In the genomic region with DNA sequence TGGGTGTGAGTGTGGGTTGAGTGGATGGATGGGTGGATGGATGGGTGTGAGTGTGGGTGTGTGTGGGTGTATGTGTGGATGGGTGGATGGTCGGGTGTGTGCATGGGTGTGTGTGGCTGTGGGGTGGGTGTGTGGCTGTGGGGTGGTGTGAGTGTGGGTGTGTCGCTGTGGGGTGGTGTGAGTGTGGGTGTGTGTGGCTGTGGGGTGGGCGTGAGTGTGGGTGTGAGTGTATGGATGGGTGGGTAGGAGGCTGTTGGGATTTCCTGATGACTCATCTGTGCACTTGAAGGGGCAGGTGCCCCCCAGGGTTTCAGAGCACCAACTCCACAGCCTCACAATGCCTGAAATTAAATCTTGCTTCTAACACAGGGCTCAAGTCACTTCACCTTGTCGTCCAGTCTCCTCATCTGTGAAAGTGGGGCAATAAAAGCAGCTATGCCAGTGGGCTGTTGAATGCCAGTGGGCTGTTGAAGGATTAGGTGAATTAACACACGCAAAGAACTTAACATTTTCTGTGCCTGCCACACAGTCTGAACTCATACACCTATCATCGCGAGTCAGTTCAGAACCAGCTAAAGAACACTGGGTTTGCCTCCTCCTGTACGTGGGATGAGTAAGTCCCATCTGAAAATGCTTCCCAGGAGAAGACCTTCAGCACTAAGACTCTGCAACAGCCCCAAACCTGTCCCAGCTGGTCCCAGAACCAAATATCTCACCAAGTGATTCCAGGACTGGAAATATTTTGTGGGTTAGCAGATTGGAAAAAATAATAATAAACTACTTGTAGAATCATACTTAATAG, we compare ENCODE assay signal across 1 cellular context.
TF ChIP-seq lines count a peak whose summit lies in the region.

No MANE protein-coding gene starts in this region.

TF ChIP-seq in HEK293, 187 proteins besides CTCF, POLR2A, EP300 and RAD21 (continued from another document and continues in another):
- TF ChIP-seq ZNF280C (tag by site-specific recombination; IDR thresholded peaks at IDR 0.05) (no peak), ZNF175 (tag by site-specific recombination; IDR thresholded peaks at IDR 0.05) (no peak), ZNF16 (tag by site-specific recombination; IDR thresholded peaks at IDR 0.05; ENCODE audit: low read depth) (no peak), IKZF3 (tag by site-specific recombination; IDR thresholded peaks at IDR 0.05) (no peak), ZFHX2 (tag by site-specific recombination; conservative IDR thresholded peaks at IDR 0.05) (peak; percentile 98), ZNF18 (tag by site-specific recombination; IDR thresholded peaks at IDR 0.05) (peak; percentile 82), INSM2 (tag by site-specific recombination; IDR thresholded peaks at IDR 0.05) (no peak), ZFP3 (tag by site-specific recombination; IDR thresholded peaks at IDR 0.05; ENCODE audit: low read depth) (no peak), ZNF501 (tag by site-specific recombination; IDR thresholded peaks at IDR 0.05) (no peak), ZNF518A (tag by site-specific recombination; conservative IDR thresholded peaks at IDR 0.05; ENCODE audit: low read depth) (no peak), ZNF2 (tag by site-specific recombination; IDR thresholded peaks at IDR 0.05) (no peak), GLI4 (tag by site-specific recombination; IDR thresholded peaks at IDR 0.05) (no peak), ZNF548 (tag by site-specific recombination; IDR thresholded peaks at IDR 0.05) (no peak), ZNF423 (tag by site-specific recombination; IDR thresholded peaks at IDR 0.05) (no peak), KLF9 (tag by site-specific recombination; IDR thresholded peaks at IDR 0.05; ENCODE audit: low read depth) (peak; percentile 94), ZNF140 (tag by site-specific recombination; IDR thresholded peaks at IDR 0.05) (no peak), TRIM28 (IDR thresholded peaks at IDR 0.05; ENCODE audit: borderline replicate concordance, low read length) (no peak), ZBTB7A (tag by site-specific recombination; IDR thresholded peaks at IDR 0.05; ENCODE audit: low read depth) (no peak), MYNN (tag by site-specific recombination; IDR thresholded peaks at IDR 0.05; ENCODE audit: borderline replicate concordance) (no peak), ZNF155 (tag by site-specific recombination; IDR thresholded peaks at IDR 0.05) (no peak), ZNF621 (tag by site-specific recombination; IDR thresholded peaks at IDR 0.05) (no peak), YY2 (tag by site-specific recombination; IDR thresholded peaks at IDR 0.05) (no peak), GLIS1 (tag by site-specific recombination; IDR thresholded peaks at IDR 0.05) (peak; percentile 74), ZNF157 (tag by site-specific recombination; IDR thresholded peaks at IDR 0.05) (no peak), ZNF391 (tag by site-specific recombination; IDR thresholded peaks at IDR 0.05; ENCODE audit: borderline replicate concordance, low read depth) (no peak), ZFP41 (tag by site-specific recombination; IDR thresholded peaks at IDR 0.05; ENCODE audit: borderline replicate concordance) (no peak), ZNF639 (tag by site-specific recombination; IDR thresholded peaks at IDR 0.05) (no peak)
- TF ChIP-seq, protein P1, sequence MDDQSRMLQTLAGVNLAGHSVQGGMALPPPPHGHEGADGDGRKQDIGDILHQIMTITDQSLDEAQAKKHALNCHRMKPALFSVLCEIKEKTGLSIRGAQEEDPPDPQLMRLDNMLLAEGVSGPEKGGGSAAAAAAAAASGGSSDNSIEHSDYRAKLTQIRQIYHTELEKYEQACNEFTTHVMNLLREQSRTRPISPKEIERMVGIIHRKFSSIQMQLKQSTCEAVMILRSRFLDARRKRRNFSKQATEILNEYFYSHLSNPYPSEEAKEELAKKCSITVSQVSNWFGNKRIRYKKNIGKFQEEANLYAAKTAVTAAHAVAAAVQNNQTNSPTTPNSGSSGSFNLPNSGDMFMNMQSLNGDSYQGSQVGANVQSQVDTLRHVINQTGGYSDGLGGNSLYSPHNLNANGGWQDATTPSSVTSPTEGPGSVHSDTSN (CRISPR knock-in tag; IDR thresholded peaks at IDR 0.05): no peak
- TF ChIP-seq, protein P2, sequence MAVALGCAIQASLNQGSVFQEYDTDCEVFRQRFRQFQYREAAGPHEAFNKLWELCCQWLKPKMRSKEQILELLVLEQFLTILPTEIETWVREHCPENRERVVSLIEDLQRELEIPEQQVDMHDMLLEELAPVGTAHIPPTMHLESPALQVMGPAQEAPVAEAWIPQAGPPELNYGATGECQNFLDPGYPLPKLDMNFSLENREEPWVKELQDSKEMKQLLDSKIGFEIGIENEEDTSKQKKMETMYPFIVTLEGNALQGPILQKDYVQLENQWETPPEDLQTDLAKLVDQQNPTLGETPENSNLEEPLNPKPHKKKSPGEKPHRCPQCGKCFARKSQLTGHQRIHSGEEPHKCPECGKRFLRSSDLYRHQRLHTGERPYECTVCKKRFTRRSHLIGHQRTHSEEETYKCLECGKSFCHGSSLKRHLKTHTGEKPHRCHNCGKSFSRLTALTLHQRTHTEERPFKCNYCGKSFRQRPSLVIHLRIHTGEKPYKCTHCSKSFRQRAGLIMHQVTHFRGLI (tag by site-specific recombination; IDR thresholded peaks at IDR 0.05): no peak
- TF ChIP-seq, protein P3, sequence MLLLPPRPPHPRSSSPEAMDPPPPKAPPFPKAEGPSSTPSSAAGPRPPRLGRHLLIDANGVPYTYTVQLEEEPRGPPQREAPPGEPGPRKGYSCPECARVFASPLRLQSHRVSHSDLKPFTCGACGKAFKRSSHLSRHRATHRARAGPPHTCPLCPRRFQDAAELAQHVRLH (tag by site-specific recombination; IDR thresholded peaks at IDR 0.05): no peak
- TF ChIP-seq, protein P4, sequence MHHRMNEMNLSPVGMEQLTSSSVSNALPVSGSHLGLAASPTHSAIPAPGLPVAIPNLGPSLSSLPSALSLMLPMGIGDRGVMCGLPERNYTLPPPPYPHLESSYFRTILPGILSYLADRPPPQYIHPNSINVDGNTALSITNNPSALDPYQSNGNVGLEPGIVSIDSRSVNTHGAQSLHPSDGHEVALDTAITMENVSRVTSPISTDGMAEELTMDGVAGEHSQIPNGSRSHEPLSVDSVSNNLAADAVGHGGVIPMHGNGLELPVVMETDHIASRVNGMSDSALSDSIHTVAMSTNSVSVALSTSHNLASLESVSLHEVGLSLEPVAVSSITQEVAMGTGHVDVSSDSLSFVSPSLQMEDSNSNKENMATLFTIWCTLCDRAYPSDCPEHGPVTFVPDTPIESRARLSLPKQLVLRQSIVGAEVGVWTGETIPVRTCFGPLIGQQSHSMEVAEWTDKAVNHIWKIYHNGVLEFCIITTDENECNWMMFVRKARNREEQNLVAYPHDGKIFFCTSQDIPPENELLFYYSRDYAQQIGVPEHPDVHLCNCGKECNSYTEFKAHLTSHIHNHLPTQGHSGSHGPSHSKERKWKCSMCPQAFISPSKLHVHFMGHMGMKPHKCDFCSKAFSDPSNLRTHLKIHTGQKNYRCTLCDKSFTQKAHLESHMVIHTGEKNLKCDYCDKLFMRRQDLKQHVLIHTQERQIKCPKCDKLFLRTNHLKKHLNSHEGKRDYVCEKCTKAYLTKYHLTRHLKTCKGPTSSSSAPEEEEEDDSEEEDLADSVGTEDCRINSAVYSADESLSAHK (tag by site-specific recombination; IDR thresholded peaks at IDR 0.05): no peak
- TF ChIP-seq, protein P5, sequence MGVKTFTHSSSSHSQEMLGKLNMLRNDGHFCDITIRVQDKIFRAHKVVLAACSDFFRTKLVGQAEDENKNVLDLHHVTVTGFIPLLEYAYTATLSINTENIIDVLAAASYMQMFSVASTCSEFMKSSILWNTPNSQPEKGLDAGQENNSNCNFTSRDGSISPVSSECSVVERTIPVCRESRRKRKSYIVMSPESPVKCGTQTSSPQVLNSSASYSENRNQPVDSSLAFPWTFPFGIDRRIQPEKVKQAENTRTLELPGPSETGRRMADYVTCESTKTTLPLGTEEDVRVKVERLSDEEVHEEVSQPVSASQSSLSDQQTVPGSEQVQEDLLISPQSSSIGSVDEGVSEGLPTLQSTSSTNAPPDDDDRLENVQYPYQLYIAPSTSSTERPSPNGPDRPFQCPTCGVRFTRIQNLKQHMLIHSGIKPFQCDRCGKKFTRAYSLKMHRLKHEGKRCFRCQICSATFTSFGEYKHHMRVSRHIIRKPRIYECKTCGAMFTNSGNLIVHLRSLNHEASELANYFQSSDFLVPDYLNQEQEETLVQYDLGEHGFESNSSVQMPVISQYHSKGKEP (tag by site-specific recombination; IDR thresholded peaks at IDR 0.05): no peak
- TF ChIP-seq, protein P6, sequence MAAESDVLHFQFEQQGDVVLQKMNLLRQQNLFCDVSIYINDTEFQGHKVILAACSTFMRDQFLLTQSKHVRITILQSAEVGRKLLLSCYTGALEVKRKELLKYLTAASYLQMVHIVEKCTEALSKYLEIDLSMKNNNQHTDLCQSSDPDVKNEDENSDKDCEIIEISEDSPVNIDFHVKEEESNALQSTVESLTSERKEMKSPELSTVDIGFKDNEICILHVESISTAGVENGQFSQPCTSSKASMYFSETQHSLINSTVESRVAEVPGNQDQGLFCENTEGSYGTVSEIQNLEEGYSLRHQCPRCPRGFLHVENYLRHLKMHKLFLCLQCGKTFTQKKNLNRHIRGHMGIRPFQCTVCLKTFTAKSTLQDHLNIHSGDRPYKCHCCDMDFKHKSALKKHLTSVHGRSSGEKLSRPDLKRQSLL (tag by site-specific recombination; IDR thresholded peaks at IDR 0.05): no peak
